12 cellular contexts compared by ENCODE assay signal in genomic region chr15:43832485-43832884, GRCh38. TPM values are rescaled to one million over a fixed set of nuclear protein-coding genes. Genes with fewer than 3 reads are reported as not detected.
A peak's percentile ranks its signal among the peaks of the same experiment; 100 is the strongest.
DNase-seq lines count a peak whose midpoint lies in the region; TF ChIP-seq lines count a peak whose summit lies in the region.
"Not testable (repeated sequence)": the region's sequence is repeated elsewhere in the genome, so short reads cannot be mapped to it uniquely, and the experiment has no call there.
"Had no signal": no experiment of that assay in that cellular context is flagged by ENCODE, and none has a peak within 500 bp of the region (broad histone marks: within the 10 kb centered on the region; RNA-seq: fewer than 3 reads in every experiment).

No MANE protein-coding gene starts in this region.

- H3K9me3 Mint-ChIP-seq in CD14-positive monocyte; activated CD4-positive, alpha-beta T cell treated with anti-CD3 and anti-CD28 coated beads, Interleukin-2, amount 10 ng/mL, durations not matched to agents 24 days and 14 days; activated T-cell treated with anti-CD3 and anti-CD28 coated beads, Interleukin-2, amount 50 U/mL, for 24 hours; activated naive CD4-positive, alpha-beta T cell treated with anti-CD3 and anti-CD28 coated beads, Interleukin-2, amount 10 ng/mL, durations not matched to agents 7 days and 5 days: not testable (repeated sequence)

- H3K27ac ChIP-seq in DOHH2 (ENCODE audit: low read depth, low read length) (0 out of 2 replicates have a peak overlapping the region, but pooled peaks have one; percentile 83), OCI-LY1 (ENCODE audit: low read depth, low read length, poor library complexity, severe bottlenecking) (peak overlapping the region; percentile 81)
- H3K27ac ChIP-seq in fibroblast of lung (ENCODE audit: insufficient read depth, low read length): not testable (repeated sequence)

- not testable (repeated sequence) for H3K4me3 Mint-ChIP-seq in CD14-positive monocyte; activated naive CD4-positive, alpha-beta T cell treated with anti-CD3 and anti-CD28 coated beads, Interleukin-2, amount 10 ng/mL, durations not matched to agents 7 days and 5 days
- peak overlapping the region; percentile 66 for H3K4me3 Mint-ChIP-seq in activated CD4-positive, alpha-beta T cell treated with anti-CD3 and anti-CD28 coated beads, Interleukin-2, amount 10 ng/mL, durations not matched to agents 24 days and 14 days
- H3K4me3 Mint-ChIP-seq in activated T-cell treated with anti-CD3 and anti-CD28 coated beads, Interleukin-2, amount 50 U/mL, for 24 hours: peak overlapping the region; percentile 28

- not testable (repeated sequence) for H3K9ac ChIP-seq in OCI-LY1 (ENCODE audit: low read length); fibroblast of lung (ENCODE audit: insufficient read depth, low read length)

- peaks cover 43% of the 10 kb centered on the region for H3K4me1 ChIP-seq in DOHH2 (ENCODE audit: control insufficient read depth, low read length)
- H3K4me1 ChIP-seq in OCI-LY1 (ENCODE audit: insufficient read depth, low read length, severe bottlenecking): peaks cover 46% of the 10 kb centered on the region
- not testable (repeated sequence) for H3K4me1 ChIP-seq in fibroblast of lung (ENCODE audit: control insufficient read depth, extremely low read depth, insufficient read depth, low read length)

- H3K79me2 ChIP-seq in DOHH2 (ENCODE audit: control insufficient read depth, low read length) (peaks cover 99% of the 10 kb centered on the region), OCI-LY1 (ENCODE audit: insufficient read depth, low read length) (peaks cover 52% of the 10 kb centered on the region), fibroblast of lung (ENCODE audit: control insufficient read depth, insufficient read depth, low read length) (peaks cover 22% of the 10 kb centered on the region)

- H3K36me3 ChIP-seq in DOHH2 (ENCODE audit: control insufficient read depth, low read length): peaks cover 97% of the 10 kb centered on the region
- peaks cover 94% of the 10 kb centered on the region for H3K36me3 ChIP-seq in OCI-LY1 (ENCODE audit: insufficient read depth, low read length)
- not testable (repeated sequence) for H3K36me3 ChIP-seq in fibroblast of lung (ENCODE audit: control insufficient read depth, insufficient read depth, low read length)

- H3F3A ChIP-seq in DOHH2 (ENCODE audit: control insufficient read depth, insufficient read depth): peaks cover 26% of the 10 kb centered on the region
- not testable (repeated sequence) for H3F3A ChIP-seq in OCI-LY1 (ENCODE audit: insufficient read depth, low read length)

- not testable (repeated sequence) for H3K9me2 ChIP-seq in DOHH2 (replicated peaks; ENCODE audit: control insufficient read depth, low read length); OCI-LY1 (ENCODE audit: low read depth, low read length)

- not testable (repeated sequence) for H3K27me3 ChIP-seq in DOHH2 (ENCODE audit: control insufficient read depth, low read length); OCI-LY1 (ENCODE audit: insufficient read depth, low read length); fibroblast of lung (ENCODE audit: control insufficient read depth, insufficient read depth, low read length)

- CTCF ChIA-PET in activated naive CD4-positive, alpha-beta T cell treated with anti-CD3 and anti-CD28 coated beads, Interleukin-2, amount 10 ng/mL, durations not matched to agents 7 days and 5 days (lab: Charles Lee): not testable (repeated sequence)

- intact Hi-C loops in CD14-positive monocyte (cut with micrococcal nuclease); activated CD4-positive, alpha-beta T cell treated with anti-CD3 and anti-CD28 coated beads, Interleukin-2, amount 10 ng/mL, durations not matched to agents 24 days and 14 days (cut with micrococcal nuclease): not testable (repeated sequence)

- peak overlapping the region; percentile 92 for H3K4me2 ChIP-seq in DOHH2 (ENCODE audit: low read length)
- peak overlapping the region; percentile 90 for H3K4me2 ChIP-seq in OCI-LY1 (ENCODE audit: low read length)
- H3K4me2 ChIP-seq in fibroblast of lung (ENCODE audit: extremely low read depth, insufficient read depth, low read length): not testable (repeated sequence)

- H3K4me3 ChIP-seq in DOHH2 (ENCODE audit: low read length) (peak overlapping the region; percentile 85), OCI-LY1 (ENCODE audit: low read depth, low read length, poor library complexity, severe bottlenecking) (peak overlapping the region; percentile 80)
- not testable (repeated sequence) for H3K4me3 ChIP-seq in fibroblast of lung (replicated peaks in 1 of 4; ENCODE audit: control extremely low read depth in 1 of 4, insufficient read depth in 1 of 4, low read depth in 3 of 4, low read length in 4 of 4)

- not testable (repeated sequence) for TF ChIP-seq CTCF in CD14-positive monocyte (IDR thresholded peaks at IDR 0.05); DOHH2 (IDR thresholded peaks at IDR 0.05; ENCODE audit: low read depth, low read length, poor library complexity, severe bottlenecking); OCI-LY1 (IDR thresholded peaks at IDR 0.05; ENCODE audit: low read length); fibroblast of lung (conservative IDR thresholded peaks at IDR 0.05 in 1 of 2, IDR thresholded peaks at IDR 0.05 in 1 of 2; ENCODE audit: low read depth in 1 of 2, low read length in 2 of 2)

- H3K27me3 Mint-ChIP-seq in CD14-positive monocyte (ENCODE audit: low read depth in 3 of 3); activated CD4-positive, alpha-beta T cell treated with anti-CD3 and anti-CD28 coated beads, Interleukin-2, amount 10 ng/mL, durations not matched to agents 24 days and 14 days; activated T-cell treated with anti-CD3 and anti-CD28 coated beads, Interleukin-2, amount 50 U/mL, for 24 hours; activated naive CD4-positive, alpha-beta T cell treated with anti-CD3 and anti-CD28 coated beads, Interleukin-2, amount 10 ng/mL, durations not matched to agents 7 days and 5 days: not testable (repeated sequence)

- not testable (repeated sequence) for DNase-seq in CD14-positive monocyte (ENCODE audit: low spot score); activated CD4-positive, alpha-beta T cell treated with anti-CD3 and anti-CD28 coated beads, Interleukin-2, amount 10 ng/mL, durations not matched to agents 24 days and 14 days; activated T-cell treated with anti-CD3 and anti-CD28 coated beads, Interleukin-2, amount 50 U/mL, for 24 hours; activated naive CD4-positive, alpha-beta T cell treated with anti-CD3 and anti-CD28 coated beads, Interleukin-2, amount 10 ng/mL, durations not matched to agents 7 days and 5 days; fibroblast of lung (ENCODE audit: low read depth in 2 of 2)

- H2AFZ ChIP-seq in OCI-LY1 (ENCODE audit: low read length): not testable (repeated sequence)
- H2AFZ ChIP-seq in fibroblast of lung (ENCODE audit: low read length): peak overlapping the region; percentile 30

- peaks cover 16 to 36% of the 10 kb centered on the region in 2 donors for H3K36me3 Mint-ChIP-seq in CD14-positive monocyte
- H3K36me3 Mint-ChIP-seq in activated CD4-positive, alpha-beta T cell treated with anti-CD3 and anti-CD28 coated beads, Interleukin-2, amount 10 ng/mL, durations not matched to agents 24 days and 14 days (ENCODE audit: low read depth): peaks cover 54% of the 10 kb centered on the region
- H3K36me3 Mint-ChIP-seq in activated T-cell treated with anti-CD3 and anti-CD28 coated beads, Interleukin-2, amount 50 U/mL, for 24 hours (ENCODE audit: low read depth): peaks cover 93% of the 10 kb centered on the region
- peaks cover 45% of the 10 kb centered on the region for H3K36me3 Mint-ChIP-seq in activated naive CD4-positive, alpha-beta T cell treated with anti-CD3 and anti-CD28 coated beads, Interleukin-2, amount 10 ng/mL, durations not matched to agents 7 days and 5 days

- peak overlapping the region in 4 of 7 donors; percentile 30 to 87 (median 46) for H3K27ac Mint-ChIP-seq in CD14-positive monocyte
- not testable (repeated sequence) for H3K27ac Mint-ChIP-seq in activated CD4-positive, alpha-beta T cell treated with anti-CD3 and anti-CD28 coated beads, Interleukin-2, amount 10 ng/mL, durations not matched to agents 24 days and 14 days
- H3K27ac Mint-ChIP-seq in activated T-cell treated with anti-CD3 and anti-CD28 coated beads, Interleukin-2, amount 50 U/mL, for 24 hours: peak overlapping the region; percentile 36
- H3K27ac Mint-ChIP-seq in activated naive CD4-positive, alpha-beta T cell treated with anti-CD3 and anti-CD28 coated beads, Interleukin-2, amount 10 ng/mL, durations not matched to agents 7 days and 5 days: peak overlapping the region; percentile 25

- peaks cover 31% of the 10 kb centered on the region for H4K20me1 ChIP-seq in DOHH2 (ENCODE audit: control insufficient read depth, insufficient read depth, low read depth, low read length)
- not testable (repeated sequence) for H4K20me1 ChIP-seq in OCI-LY1 (ENCODE audit: insufficient read depth, low read length); fibroblast of lung (ENCODE audit: control insufficient read depth, extremely low read depth, insufficient read depth, low read length)

- H3K9me3 ChIP-seq in DOHH2 (ENCODE audit: control insufficient read depth, insufficient read depth, low read length); OCI-LY1 (ENCODE audit: low read length); fibroblast of lung (ENCODE audit: control insufficient read depth, insufficient read depth, low read depth, low read length): not testable (repeated sequence)

- peaks cover 15% of the 10 kb centered on the region for H3K4me1 Mint-ChIP-seq in CD14-positive monocyte
- peaks cover 29% of the 10 kb centered on the region for H3K4me1 Mint-ChIP-seq in activated CD4-positive, alpha-beta T cell treated with anti-CD3 and anti-CD28 coated beads, Interleukin-2, amount 10 ng/mL, durations not matched to agents 24 days and 14 days
- peaks cover 34% of the 10 kb centered on the region for H3K4me1 Mint-ChIP-seq in activated T-cell treated with anti-CD3 and anti-CD28 coated beads, Interleukin-2, amount 50 U/mL, for 24 hours (ENCODE audit: low read depth)
- H3K4me1 Mint-ChIP-seq in activated naive CD4-positive, alpha-beta T cell treated with anti-CD3 and anti-CD28 coated beads, Interleukin-2, amount 10 ng/mL, durations not matched to agents 7 days and 5 days: peaks cover 49% of the 10 kb centered on the region

RNA-seq across cellular contexts. Expression of gene WDR76, which starts 5.7 kb away (rescaled TPM):
- under 1 TPM; 0.40 to 0.91 TPM for polyA plus RNA-seq in CD14-positive monocyte
- total RNA-seq in activated CD4-positive, alpha-beta T cell treated with anti-CD3 and anti-CD28 coated beads, Interleukin-2, amount 10 ng/mL, durations not matched to agents 24 days and 14 days: 76.6 and 80.4 TPM in 2 replicates
- 4.6 and 5.8 TPM in 2 replicates for total RNA-seq in fibroblast of lung
- polyA plus RNA-seq in fibroblast of lung: 11.6 and 22.4 TPM in 2 replicates
- 8.0 and 15.8 TPM in 2 replicates for polyA plus RNA-seq in fibroblast of lung (2012)
- polyA minus RNA-seq in fibroblast of lung (ENCODE audit: low replicate concordance): 4.8 and 10.8 TPM in 2 replicates

RNA-seq across cellular contexts. Expression of gene MFAP1, which starts 8.0 kb away (rescaled TPM):
- polyA plus RNA-seq in CD14-positive monocyte (1 to 10 TPM; 3.7 TPM), fibroblast of lung (41.4 and 45.0 TPM in 2 replicates)
- 49.3 and 51.3 TPM in 2 replicates for total RNA-seq in activated CD4-positive, alpha-beta T cell treated with anti-CD3 and anti-CD28 coated beads, Interleukin-2, amount 10 ng/mL, durations not matched to agents 24 days and 14 days
- total RNA-seq in fibroblast of lung: 28.4 and 31.1 TPM in 2 replicates
- 32.9 and 34.4 TPM in 2 replicates for polyA plus RNA-seq in fibroblast of lung (2012)
- 2.7 and 5.2 TPM in 2 replicates for polyA minus RNA-seq in fibroblast of lung (ENCODE audit: low replicate concordance)

RNA-seq across cellular contexts. Expression of gene HYPK, which starts 32.1 kb away (rescaled TPM):
- polyA plus RNA-seq in CD14-positive monocyte (1 to 10 TPM; 4.4 to 5.3 TPM), fibroblast of lung (8.7 and 12.8 TPM in 2 replicates)
- 20.3 and 33.8 TPM in 2 replicates for total RNA-seq in activated CD4-positive, alpha-beta T cell treated with anti-CD3 and anti-CD28 coated beads, Interleukin-2, amount 10 ng/mL, durations not matched to agents 24 days and 14 days
- total RNA-seq in fibroblast of lung: 8.6 and 9.2 TPM in 2 replicates
- 2.6 and 4.6 TPM in 2 replicates for polyA plus RNA-seq in fibroblast of lung (2012)
- 1.1 and 3.5 TPM in 2 replicates for polyA minus RNA-seq in fibroblast of lung (ENCODE audit: low replicate concordance)

RNA-seq across cellular contexts. Expression of gene SERINC4, which starts 32.5 kb away (rescaled TPM):
- polyA plus RNA-seq in CD14-positive monocyte (under 1 TPM; 0.56 to 0.70 TPM), fibroblast of lung (0.06 and 0.08 TPM in 2 replicates)
- 0.28 and 0.33 TPM in 2 replicates for total RNA-seq in activated CD4-positive, alpha-beta T cell treated with anti-CD3 and anti-CD28 coated beads, Interleukin-2, amount 10 ng/mL, durations not matched to agents 24 days and 14 days
- under 0.01 and 0.17 TPM in 2 replicates for total RNA-seq in fibroblast of lung
- polyA plus RNA-seq in fibroblast of lung (2012): not detected in 2 replicates
- polyA minus RNA-seq in fibroblast of lung (ENCODE audit: low replicate concordance): 0.67 TPM in 1 of 2 replicates, not detected in the other
- total RNA-seq: GM23248, HepG2, MCF 10A, PC-3, SJCRH30 had no signal
- polyA plus RNA-seq: GM23248, HepG2 had no signal

RNA-seq across cellular contexts. Expression of gene SERF2, which starts 40.4 kb away (rescaled TPM):
- polyA plus RNA-seq in CD14-positive monocyte (1,000 to 10,000 TPM; 2,483 to 3,135 TPM), fibroblast of lung (1,159 and 1,227 TPM in 2 replicates)
- 524 TPM in 2 replicates for total RNA-seq in activated CD4-positive, alpha-beta T cell treated with anti-CD3 and anti-CD28 coated beads, Interleukin-2, amount 10 ng/mL, durations not matched to agents 24 days and 14 days
- 371 and 422 TPM in 2 replicates for total RNA-seq in fibroblast of lung
- polyA plus RNA-seq in fibroblast of lung (2012): 1,277 and 1,570 TPM in 2 replicates
- polyA minus RNA-seq in fibroblast of lung (ENCODE audit: low replicate concordance): 712 and 895 TPM in 2 replicates

Comparison
In these comparisons a context has a peak if more than half of its experiments do, and no peak if none do; other contexts are left out.
1. RNA of gene WDR76, which starts 5.7 kb away (total RNA-seq): 76.6 to 80.4 TPM in activated CD4-positive, alpha-beta T cell treated with anti-CD3 and anti-CD28 coated beads, Interleukin-2, amount 10 ng/mL, durations not matched to agents 24 days and 14 days; 4.6 to 5.8 TPM in fibroblast of lung; every median in the first group is over 10 times any median in the second.